In genomic region chr5:62305358-62305714, GRCh38 we compare ENCODE assay signal across 1 cellular context.
A peak's percentile ranks its signal among the peaks of the same experiment; 100 is the strongest.
TF ChIP-seq lines count a peak whose summit lies in the region.

No MANE protein-coding gene starts in this region.

TF ChIP-seq in K562, 482 proteins besides CTCF, POLR2A, EP300 and RAD21 (continued from another document):
- TF ChIP-seq ZNF407 (IDR thresholded peaks at IDR 0.05; ENCODE audit: low read depth) (no peak), HINFP (tag; conservative IDR thresholded peaks at IDR 0.05; ENCODE audit: low read depth) (0 out of 2 replicates have a peak, but pooled peaks have one; percentile 9), NUFIP1 (IDR thresholded peaks at IDR 0.05; ENCODE audit: partially characterized antibody) (peak; percentile 8), BACH1 (tag; IDR thresholded peaks at IDR 0.05) (no peak; the same call in 1 of the 2 replicates), RBM17 (IDR thresholded peaks at IDR 0.05; ENCODE audit: borderline replicate concordance, low read depth, low read length) (no peak), ZNF740 (CRISPR knock-in tag; IDR thresholded peaks at IDR 0.05) (no peak), ZNF740 (tag; IDR thresholded peaks at IDR 0.05) (peak in 1 of 2 experiments; percentile 80; a peak in 2 of 4 replicates), SMARCE1 (IDR thresholded peaks at IDR 0.05) (0 out of 2 replicates have a peak, but pooled peaks have one; percentile 18), ARID2 (IDR thresholded peaks at IDR 0.05) (no peak), ARNT (IDR thresholded peaks at IDR 0.05) (0 out of 4 replicates have a peak, but pooled peaks of 1 of the 2 experiments have one; percentile 49), ELK1 (CRISPR knock-in tag; IDR thresholded peaks at IDR 0.05) (no peak), ZNF232 (CRISPR knock-in tag; IDR thresholded peaks at IDR 0.05) (0 out of 2 replicates have a peak, but pooled peaks have one; percentile 31), ZFP1 (CRISPR knock-in tag; IDR thresholded peaks at IDR 0.05) (no peak), ZFP30 (CRISPR knock-in tag; IDR thresholded peaks at IDR 0.05; ENCODE audit: borderline replicate concordance) (no peak), SFPQ (IDR thresholded peaks at IDR 0.05; ENCODE audit: low read depth, low read length) (no peak), HDAC3 (IDR thresholded peaks at IDR 0.05; ENCODE audit: borderline replicate concordance, partially characterized antibody) (no peak), E2F3 (CRISPR knock-in tag; IDR thresholded peaks at IDR 0.05) (no peak), ZNF592 (IDR thresholded peaks at IDR 0.05) (no peak), PPARD (CRISPR knock-in tag; IDR thresholded peaks at IDR 0.05) (no peak), PTTG1 (tag; IDR thresholded peaks at IDR 0.05; ENCODE audit: low read depth) (0 out of 2 replicates have a peak, but pooled peaks have one; percentile 35), GTF2E2 (tag; IDR thresholded peaks at IDR 0.05) (0 out of 2 replicates have a peak, but pooled peaks have one; percentile 48), COPS2 (conservative IDR thresholded peaks at IDR 0.05) (no peak), U2AF2 (optimal IDR thresholded peaks at IDR 0.05; ENCODE audit: low read depth, low read length) (no peak), ATF1 (CRISPR knock-in tag; IDR thresholded peaks at IDR 0.05) (no peak), ATF1 (tag; IDR thresholded peaks at IDR 0.05) (no peak)
